ENCODE assay signal across 23 cellular contexts in genomic region chr1:234502785-234503184, GRCh38. TPM values are rescaled to one million over a fixed set of nuclear protein-coding genes. Genes with fewer than 3 reads are reported as not detected.
DNase-seq lines count a peak whose midpoint lies in the region; ATAC-seq, FAIRE-seq and TF ChIP-seq lines count a peak whose summit lies in the region.
"Had no signal": no experiment of that assay in that cellular context is flagged by ENCODE, and none has a peak within 500 bp of the region (broad histone marks: within the 10 kb centered on the region; RNA-seq: fewer than 3 reads in every experiment).

No MANE protein-coding gene starts in this region.

- no peak overlapping the region for H3K23ac ChIP-seq in IMR-90 (ENCODE audit: low read depth, low read length)

- TF ChIP-seq CTCF in A549 (IDR thresholded peaks at IDR 0.05) (no peak), IMR-90 (conservative IDR thresholded peaks at IDR 0.05; ENCODE audit: low read depth, low read length) (no peak), esophagus muscularis mucosa (IDR thresholded peaks at IDR 0.05) (no peak), esophagus squamous epithelium (IDR thresholded peaks at IDR 0.05) (no peak)

- intact Hi-C loops in IMR-90 (cut with micrococcal nuclease) = loop anchor here (2.0 kb wide), 1 partner anchor 14 kb away; no protein-coding TSS in a partner anchor
- intact Hi-C loops in esophagus muscularis mucosa (cut with DNase I) = no loop called here
- intact Hi-C loops in esophagus squamous epithelium (cut with DNase I) = no loop called here

- no peak overlapping the region for H4K5ac ChIP-seq in IMR-90 (ENCODE audit: low read depth, low read length)

- no peak overlapping the region for H2AK9ac ChIP-seq in IMR-90 (replicated peaks; ENCODE audit: low read depth, low read length, poor library complexity)

- H3K27ac ChIP-seq in A549 = peak overlapping the region; percentile 44 to 94
- H3K27ac ChIP-seq in IMR-90 (ENCODE audit: insufficient read depth, low read length) = no peak overlapping the region
- peak overlapping the region; percentile 14 to 64 (median 56) for H3K27ac ChIP-seq in esophagus muscularis mucosa (replicated peaks in 1 of 4)
- H3K27ac ChIP-seq in rectal smooth muscle tissue (ENCODE audit: low read depth, low read length) = peak overlapping the region; percentile 67
- H3K27ac ChIP-seq in esophagus squamous epithelium = peak overlapping the region in 1 of 4 donors; percentile 34

- no peak overlapping the region for H3K4me3 ChIP-seq in A549
- H3K4me3 ChIP-seq in IMR-90 (ENCODE audit: insufficient read depth, low read depth, low read length) = no peak overlapping the region
- no peak overlapping the region for H3K4me3 ChIP-seq in esophagus muscularis mucosa
- H3K4me3 ChIP-seq in rectal smooth muscle tissue (ENCODE audit: low read length) = no peak overlapping the region
- H3K4me3 ChIP-seq in esophagus squamous epithelium = no peak overlapping the region
- H3K4me3 ChIP-seq: Peyer's patch, smooth muscle cell, upper lobe of left lung had no signal

- no TSS peak for BruUV-seq in IMR-90 (replicated peaks; lab: Mats Ljungman, UMichigan)

- FAIRE-seq in A549 (lab: Jason Lieb, UNC) (no peak), RCC 7860 (lab: Jason Lieb, UNC) (no peak)
- FAIRE-seq: endothelial cell of umbilical vein had no signal

- H2AFZ ChIP-seq in IMR-90 (replicated peaks; ENCODE audit: low read length, poor library complexity) = no peak overlapping the region

- no peak overlapping the region for H2AK5ac ChIP-seq in IMR-90 (ENCODE audit: low read depth, low read length)

- TF ChIP-seq RAD21 in A549 (conservative IDR thresholded peaks at IDR 0.05 in 1 of 2, IDR thresholded peaks at IDR 0.05 in 1 of 2) (no peak), IMR-90 (IDR thresholded peaks at IDR 0.05; ENCODE audit: low read length) (no peak)

- POLR2A ChIA-PET in A549 (lab: Yijun Ruan, JAX) = no interaction called here
- POLR2A ChIA-PET in IMR-90 (lab: Charles Lee; ENCODE audit: unreplicated experiment) = no interaction called here

- H2BK120ac ChIP-seq in IMR-90 (ENCODE audit: low read depth, low read length) = peak overlapping the region; percentile 32; the same call in 1 of the 2 replicates

- no peaks in the 10 kb centered on the region for H3K36me3 ChIP-seq in IMR-90 (ENCODE audit: control insufficient read depth, insufficient read depth, low read length)
- H3K36me3 ChIP-seq in esophagus muscularis mucosa = no peaks in the 10 kb centered on the region
- no peaks in the 10 kb centered on the region for H3K36me3 ChIP-seq in rectal smooth muscle tissue (ENCODE audit: control insufficient read depth, insufficient read depth, low read length)
- no peaks in the 10 kb centered on the region for H3K36me3 ChIP-seq in esophagus squamous epithelium
- H3K36me3 ChIP-seq: Peyer's patch, upper lobe of left lung had no signal

- H2BK15ac ChIP-seq in IMR-90 (ENCODE audit: low read depth, low read length) = no peak overlapping the region; the same call in 2 of the 3 replicates

- H2BK20ac ChIP-seq in IMR-90 (ENCODE audit: low read depth, low read length) = no peak overlapping the region

- H4K91ac ChIP-seq in IMR-90 (ENCODE audit: insufficient read depth, low read depth, low read length) = peak overlapping the region; percentile 24; the same call in 1 of the 2 replicates

- H3K4ac ChIP-seq in IMR-90 (ENCODE audit: low read depth, low read length) = 0 out of 2 replicates have a peak overlapping the region, but pooled peaks have one; percentile 50

- H3K4me1 ChIP-seq in A549 = peaks cover 76% of the 10 kb centered on the region
- H3K4me1 ChIP-seq in IMR-90 (ENCODE audit: control insufficient read depth, insufficient read depth, low read length) = peaks cover 27% of the 10 kb centered on the region
- H3K4me1 ChIP-seq in esophagus muscularis mucosa = peaks cover 12 to 45% (median 41%) of the 10 kb centered on the region in 4 donors
- H3K4me1 ChIP-seq in rectal smooth muscle tissue (ENCODE audit: control insufficient read depth, insufficient read depth, low read length) = peaks cover 30% of the 10 kb centered on the region
- peaks cover 13 to 36% (median 21%) of the 10 kb centered on the region in 3 donors for H3K4me1 ChIP-seq in esophagus squamous epithelium

- no peak for DNase-seq in A549 (ENCODE audit: low read depth in 1 of 2, low spot score in 1 of 2)
- no peak for DNase-seq in IMR-90
- no peak for DNase-seq in esophagus muscularis mucosa (ENCODE audit: extremely low spot score)
- DNase-seq in RCC 7860 (ENCODE audit: low spot score) = no peak
- DNase-seq in esophagus squamous epithelium (lab: John Stamatoyannopoulos, UW) = no peak
- DNase-seq in epidermal melanocyte (ENCODE audit: insufficient read length, low spot score) = no peak
- no peak for DNase-seq in amniotic stem cell (lab: John Stamatoyannopoulos, UW)
- DNase-seq: activated CD8-positive, alpha-beta T cell treated with anti-CD3 and anti-CD28 coated beads for 36 hours; activated effector memory CD4-positive, alpha-beta T cell treated with anti-CD3 and anti-CD28 coated beads, Interleukin-2, amount 50 U/mL, for 16 hours; activated naive CD8-positive, alpha-beta T cell treated with anti-CD3 and anti-CD28 coated beads, Interleukin-2, amount 10 ng/mL, durations not matched to agents 7 days and 5 days; activated T-cell treated with anti-CD3 and anti-CD28 coated beads for 4 hours; DMS153; H7; head of caudate nucleus; NCI-H1092 treated with DMSO at 0.1 percent for 48 hours; NCI-H187 treated with DMSO at 0.1 percent for 48 hours; Peyer's patch; stimulated activated CD4-positive, alpha-beta T cell treated with anti-CD3 and anti-CD28 coated beads, Interleukin-1b, Interleukin-23, amount 100 ng/mL, for 48 hours; T-helper 1 cell; upper lobe of left lung had no signal

- H4K20me1 ChIP-seq in IMR-90 (ENCODE audit: insufficient read depth, low read length) = no peaks in the 10 kb centered on the region

- dilution Hi-C loops in IMR-90 (cut with HindIII; ENCODE audit: low sequenced_read_pairs, unreplicated experiment) = no loop called here

- H3K9ac ChIP-seq in IMR-90 (ENCODE audit: low read depth, low read length) = no peak overlapping the region
- H3K9ac ChIP-seq in rectal smooth muscle tissue (ENCODE audit: low read length) = no peak overlapping the region

- CTCF ChIA-PET in A549 (lab: Yijun Ruan, JAX) = interaction anchor here (1.4 kb wide), 1 partner anchor 590 kb away, joined by 4 read pairs; no protein-coding TSS in a partner anchor
- CTCF ChIA-PET in IMR-90 (lab: Yijun Ruan, JAX) = interaction anchor here (1.7 kb wide), 1 partner anchor 581 kb away, joined by 7 read pairs; no protein-coding TSS in a partner anchor

- no peak overlapping the region for H2BK5ac ChIP-seq in IMR-90 (ENCODE audit: low read depth, low read length, poor library complexity, severe bottlenecking)

- H3K9me1 ChIP-seq in IMR-90 (ENCODE audit: insufficient read depth, low read length) = peaks cover 4% of the 10 kb centered on the region; the same call in 1 of the 2 replicates

- H3K14ac ChIP-seq in IMR-90 (replicated peaks; ENCODE audit: low read depth, low read length) = no peak overlapping the region

- H3K4me2 ChIP-seq in A549 (peak overlapping the region; percentile 25; the same call in 2 of the 3 replicates), IMR-90 (ENCODE audit: low read depth, low read length) (no peak overlapping the region)
- H3K4me2 ChIP-seq: smooth muscle cell had no signal

- H3K79me1 ChIP-seq in IMR-90 (ENCODE audit: low read depth in 1 of 2, low read length in 2 of 2) = peaks cover 0 to 12% of the 10 kb centered on the region in 2 experiments; a peak in 2 of 4 replicates

- H3K9me3 ChIP-seq in A549 (no peaks in the 10 kb centered on the region), IMR-90 (ENCODE audit: control insufficient read depth, insufficient read depth, low read length) (no peaks in the 10 kb centered on the region), esophagus muscularis mucosa (no peaks in the 10 kb centered on the region), esophagus squamous epithelium (no peaks in the 10 kb centered on the region)
- H3K9me3 ChIP-seq: Peyer's patch, upper lobe of left lung had no signal

- TF ChIP-seq EP300 in A549 (IDR thresholded peaks at IDR 0.05) (no peak), esophagus muscularis mucosa (IDR thresholded peaks at IDR 0.05) (no peak)

- H4K8ac ChIP-seq in IMR-90 (ENCODE audit: low read depth in 2 of 2, low read length in 2 of 2) = no peak overlapping the region

- no peaks in the 10 kb centered on the region for H3K27me3 ChIP-seq in IMR-90 (ENCODE audit: control insufficient read depth, insufficient read depth, low read length)
- no peaks in the 10 kb centered on the region for H3K27me3 ChIP-seq in esophagus muscularis mucosa
- no peaks in the 10 kb centered on the region for H3K27me3 ChIP-seq in rectal smooth muscle tissue (ENCODE audit: control insufficient read depth, insufficient read depth, low read length)
- H3K27me3 ChIP-seq in esophagus squamous epithelium = no peaks in the 10 kb centered on the region
- H3K27me3 ChIP-seq: Peyer's patch, upper lobe of left lung had no signal

- H3K56ac ChIP-seq in IMR-90 (ENCODE audit: extremely low read depth, insufficient read depth, low read length) = no peak overlapping the region

- TF ChIP-seq POLR2A in A549 (IDR thresholded peaks at IDR 0.05; ENCODE audit: low read length) (no peak), IMR-90 (IDR thresholded peaks at IDR 0.05; ENCODE audit: low read depth, low read length) (no peak), esophagus muscularis mucosa (IDR thresholded peaks at IDR 0.05; ENCODE audit: low read depth) (no peak), esophagus squamous epithelium (IDR thresholded peaks at IDR 0.05) (no peak)

- in situ Hi-C loops in IMR-90 (cut with MboI; ENCODE audit: low sequenced_read_pairs) = no loop called here

- ATAC-seq in A549 (no peak), IMR-90 (ENCODE audit: low read depth) (no peak)
- ATAC-seq: activated CD8-positive, alpha-beta T cell treated with anti-CD3 and anti-CD28 coated beads for 36 hours had no signal

- no peak overlapping the region; the same call in 1 of the 2 replicates for H3K18ac ChIP-seq in IMR-90 (ENCODE audit: low read depth, low read length)

TF ChIP-seq in A549, 52 proteins besides CTCF, POLR2A, EP300 and RAD21 (continues in another document):
- TF ChIP-seq RCOR1 (IDR thresholded peaks at IDR 0.05; ENCODE audit: low read depth, low read length) = no peak

TF ChIP-seq in IMR-90, 13 proteins besides CTCF, POLR2A, EP300 and RAD21 (continues in another document):
- TF ChIP-seq MXI1 (IDR thresholded peaks at IDR 0.05; ENCODE audit: borderline replicate concordance, low read depth, low read length) = no peak

RNA-seq across cellular contexts. Expression of gene TARBP1, which starts 23.8 kb away (rescaled TPM):
- 41.1 and 44.7 TPM in 2 replicates for polyA plus RNA-seq in A549 (2011; rRNA removed)
- polyA plus RNA-seq in A549 (2012; cell fraction: cytosol; rRNA removed) = 20.3 and 22.1 TPM in 2 replicates
- polyA plus RNA-seq in A549 (2012; cell fraction: nucleus; rRNA removed) = 28.3 and 55.1 TPM in 2 replicates
- 22.4 to 25.7 TPM (median 23.1 TPM) in 3 replicates for polyA plus RNA-seq in A549 (2017; fragmentation: RNase III; extraction: RNeasy Plus Mini Kit Qiagen cat#74134 plus additional on column Dnase treatment)
- 18.5 and 18.9 TPM in 2 replicates for polyA minus RNA-seq in A549 (2011; rRNA and poly(A)+ RNA removed)
- 10.6 and 12.8 TPM in 2 replicates for total RNA-seq in IMR-90 (2012; rRNA removed)
- polyA plus RNA-seq in IMR-90 (2012; rRNA removed) = 16.0 and 17.7 TPM in 2 replicates
- polyA plus RNA-seq in IMR-90 (2012; cell fraction: cytosol; rRNA removed) = 2.9 and 4.6 TPM in 2 replicates
- polyA plus RNA-seq in IMR-90 (2012; cell fraction: nucleus; rRNA removed; ENCODE audit: low replicate concordance) = 20.3 and 133 TPM in 2 replicates
- total RNA-seq in esophagus muscularis mucosa = 10 to 100 TPM in 2 of 4 donors, 1 to 10 TPM in 2; 5.8 to 11.1 (median 9.8) TPM
- total RNA-seq in esophagus squamous epithelium = 10 to 100 TPM; 13.2 to 39.2 (median 27.6) TPM
